8 cellular contexts compared by ENCODE assay signal in the genomic region with DNA sequence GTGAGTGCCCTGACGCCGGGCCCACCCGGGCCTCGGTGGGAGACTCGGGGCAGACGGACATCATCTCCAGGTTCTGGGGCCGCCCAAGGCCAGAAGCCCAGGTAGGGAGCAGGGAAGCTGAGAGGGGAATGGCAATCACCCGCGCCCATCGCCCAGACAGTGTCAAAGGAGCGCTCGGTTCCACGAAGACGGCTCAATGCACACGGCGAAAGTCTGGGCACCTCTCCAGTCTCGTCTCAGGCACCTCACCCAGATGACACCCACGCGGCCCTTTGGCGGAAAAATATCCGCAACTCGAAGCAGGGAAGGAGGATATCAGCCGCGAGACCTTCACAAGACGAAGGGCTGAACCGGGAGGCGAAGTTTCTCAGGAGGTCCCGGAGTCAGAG. TPM values are rescaled to one million over a fixed set of nuclear protein-coding genes. Genes with fewer than 3 reads are reported as not detected.
DNase-seq lines count a peak whose midpoint lies in the region; ATAC-seq and TF ChIP-seq lines count a peak whose summit lies in the region.

No MANE protein-coding gene starts in this region.

- no peaks in the 10 kb centered on the region for H3K36me3 Mint-ChIP-seq in activated T-cell treated with anti-CD3 and anti-CD28 coated beads, Interleukin-2, amount 50 U/mL, for 4 hours (ENCODE audit: insufficient read depth)

- H3K9me3 Mint-ChIP-seq in activated T-cell treated with anti-CD3 and anti-CD28 coated beads, Interleukin-2, amount 50 U/mL, for 4 hours, result no peaks in the 10 kb centered on the region

- WGBS in heart right ventricle, 2 donors, result 0 to 8% methylated on average over 28 of the region's 28 CpGs

- peak overlapping the region; percentile 84 for H3K4me3 Mint-ChIP-seq in activated T-cell treated with anti-CD3 and anti-CD28 coated beads, Interleukin-2, amount 50 U/mL, for 4 hours

- TF ChIP-seq CTCF in heart right ventricle (IDR thresholded peaks at IDR 0.05) (no peak), retinal pigment epithelial cell (conservative IDR thresholded peaks at IDR 0.05; ENCODE audit: low read depth, low read length) (no peak)

- peaks cover 4 to 61% (median 39%) of the 10 kb centered on the region in 9 donors for H3K4me1 ChIP-seq in heart right ventricle

- H3K4me3 ChIP-seq in heart right ventricle (peak overlapping the region; percentile 64 to 95 (median 90)), retinal pigment epithelial cell (ENCODE audit: low read length) (peak overlapping the region; percentile 75)

- no peaks in the 10 kb centered on the region for H3K36me3 ChIP-seq in heart right ventricle

- peaks cover 0 to 75% (median 0%) of the 10 kb centered on the region in 7 donors for H3K27me3 ChIP-seq in heart right ventricle

- peaks cover 15% of the 10 kb centered on the region for H3K4me1 Mint-ChIP-seq in activated T-cell treated with anti-CD3 and anti-CD28 coated beads, Interleukin-2, amount 50 U/mL, for 4 hours (ENCODE audit: low read depth)

- ATAC-seq in HG03045 (IDR thresholded peaks at IDR 0.05; ENCODE audit: unreplicated experiment), result peak; percentile 24
- ATAC-seq in activated T-cell treated with anti-CD3 and anti-CD28 coated beads, Interleukin-2, amount 50 U/mL, for 4 hours, result peak; percentile 35 to 41
- ATAC-seq in heart right ventricle, result peak; percentile 35 to 78 (median 52)

- no peaks in the 10 kb centered on the region for H3K9me3 ChIP-seq in heart right ventricle

- DNase-seq in activated T-cell treated with anti-CD3 and anti-CD28 coated beads, Interleukin-2, amount 50 U/mL, for 4 hours, result no peak
- peak; percentile 62 to 70 for DNase-seq in heart right ventricle
- no peak for DNase-seq in retinal pigment epithelial cell (ENCODE audit: low read depth)
- no peak for DNase-seq in DMS79 treated with DMSO at 0.1 percent for 48 hours (lab: John Stamatoyannopoulos, UW)
- DNase-seq in UCSD-AML1 (lab: John Stamatoyannopoulos, UW; ENCODE audit: unreplicated experiment), result no peak
- DNase-seq in NCI-H226, result no peak
- no peak for DNase-seq in NCI-H2107 (lab: John Stamatoyannopoulos, UW)

- peak overlapping the region in 9 of 10 donors; percentile 14 to 80 (median 63) for H3K27ac ChIP-seq in heart right ventricle

- intact Hi-C loops in heart right ventricle (cut with DNase I), result loop anchor here in 3 of 10 donors (5.0 to 10.0 kb wide), 2 partner anchors 61 to 62 kb away; a partner anchor contains a TSS

- H3K27me3 Mint-ChIP-seq in activated T-cell treated with anti-CD3 and anti-CD28 coated beads, Interleukin-2, amount 50 U/mL, for 4 hours (ENCODE audit: low read depth), result peaks cover 62% of the 10 kb centered on the region

RNA-seq across cellular contexts. Expression of a gene that starts 0.9 kb away (rescaled TPM):
- total RNA-seq in activated T-cell treated with anti-CD3 and anti-CD28 coated beads, Interleukin-2, amount 50 U/mL, for 4 hours, result under 1 TPM in 2 of 3 donors, not detected in 1; 0.05 to 0.11 TPM
- 10 to 100 TPM in 2 of 10 donors, 1 to 10 TPM in 8; 3.3 to 15.6 (median 6.0) TPM for total RNA-seq in heart right ventricle
- 1 to 10 TPM; 1.3 TPM for polyA plus RNA-seq in heart right ventricle

RNA-seq across cellular contexts. Expression of a gene that starts 35.6 kb away (rescaled TPM):
- not detected for total RNA-seq in activated T-cell treated with anti-CD3 and anti-CD28 coated beads, Interleukin-2, amount 50 U/mL, for 4 hours
- 1 to 10 TPM in 1 of 10 donors, under 1 TPM in 5, not detected in 4; 0.22 to 1.2 (median 0.54) TPM for total RNA-seq in heart right ventricle
- polyA plus RNA-seq in heart right ventricle, result 1 to 10 TPM in 1 of 2 donors, under 1 TPM in 1; 0.28 to 1.5 TPM

Comparison
In these comparisons a context has a peak if more than half of its experiments do, and no peak if none do; other contexts are left out.
1. DNase-seq: peak in heart right ventricle (2 of 2); none in activated T-cell treated with anti-CD3 and anti-CD28 coated beads, Interleukin-2, amount 50 U/mL, for 4 hours (single experiment), retinal pigment epithelial cell (single experiment), DMS79 treated with DMSO at 0.1 percent for 48 hours (single experiment), UCSD-AML1 (single experiment), NCI-H226 (single experiment) and NCI-H2107 (single experiment).
2. Peak in every context shown above with its lines, with median percentiles within 50 percentile points of each other: ATAC-seq.